ENCODE assay signal across 15 cellular contexts in genomic region chr4:145217339-145217738, GRCh38. TPM values are rescaled to one million over a fixed set of nuclear protein-coding genes. Genes with fewer than 3 reads are reported as not detected.
DNase-seq lines count a peak whose midpoint lies in the region; ATAC-seq and TF ChIP-seq lines count a peak whose summit lies in the region.
"Had no signal": no experiment of that assay in that cellular context is flagged by ENCODE, and none has a peak within 500 bp of the region (broad histone marks: within the 10 kb centered on the region; RNA-seq: fewer than 3 reads in every experiment).

No MANE protein-coding gene starts in this region.

- H3K4me2 ChIP-seq in BLaER1 (peak overlapping the region; percentile 54), HCT116 (ENCODE audit: low read length) (no peak overlapping the region)

- no peak overlapping the region for H3K4me3 Mint-ChIP-seq in activated CD8-positive, alpha-beta T cell treated with anti-CD3 and anti-CD28 coated beads for 36 hours
- H3K4me3 Mint-ChIP-seq: CD14-positive monocyte had no signal

- H3K9me2 ChIP-seq in HCT116 (ENCODE audit: insufficient read depth) = no peaks in the 10 kb centered on the region

- TF ChIP-seq CTCF in HCT116 (IDR thresholded peaks at IDR 0.05 in 2 of 3, conservative IDR thresholded peaks at IDR 0.05 in 1 of 3; ENCODE audit: borderline replicate concordance in 1 of 3, insufficient read depth in 1 of 3, low read depth in 2 of 3, low read length in 2 of 3) = no peak
- TF ChIP-seq CTCF in fibroblast of the aortic adventitia (IDR thresholded peaks at IDR 0.05; ENCODE audit: insufficient read depth, low read length) = no peak
- TF ChIP-seq CTCF in activated CD8-positive, alpha-beta T cell treated with anti-CD3 and anti-CD28 coated beads for 36 hours (IDR thresholded peaks at IDR 0.05) = no peak

- H2AFZ ChIP-seq in HCT116 (ENCODE audit: low read depth, low read length, poor library complexity, severe bottlenecking) = peak overlapping the region; percentile 18

- no peak overlapping the region for H3K27ac ChIP-seq in BLaER1
- H3K27ac ChIP-seq in HCT116 (ENCODE audit: low read depth, low read length) = no peak overlapping the region
- H3K27ac ChIP-seq in SK-N-MC = 0 out of 2 replicates have a peak overlapping the region, but pooled peaks have one; percentile 16
- H3K27ac ChIP-seq: Peyer's patch had no signal

- TF ChIP-seq RAD21 in HCT116 (IDR thresholded peaks at IDR 0.05; ENCODE audit: low read depth) = no peak

- H3K27ac Mint-ChIP-seq in activated CD8-positive, alpha-beta T cell treated with anti-CD3 and anti-CD28 coated beads for 36 hours = no peak overlapping the region

- CTCF ChIA-PET in HCT116 (lab: Charles Lee) = interaction anchor here (0.9 to 3.8 kb wide), 7 partner anchors 16 to 402 kb away, joined by 4 to 54 read pairs (median 8); partner anchors contain the start of gene MMAA
- CTCF ChIA-PET in activated CD8-positive, alpha-beta T cell treated with anti-CD3 and anti-CD28 coated beads for 36 hours (lab: Charles Lee) = interaction anchor here (0.6 to 3.3 kb wide), 9 partner anchors 10 to 949 kb away, joined by 3 to 23 read pairs (median 5); no protein-coding TSS in a partner anchor

- no peaks in the 10 kb centered on the region for H3K4me1 Mint-ChIP-seq in activated CD8-positive, alpha-beta T cell treated with anti-CD3 and anti-CD28 coated beads for 36 hours (ENCODE audit: low read depth)

- peaks cover 4% of the 10 kb centered on the region; the same call in 1 of the 2 replicates for H3K9me3 ChIP-seq in BLaER1
- H3K9me3 ChIP-seq in HCT116 (ENCODE audit: control insufficient read depth in 1 of 2, insufficient read depth in 1 of 2, low read depth in 1 of 2, low read length in 2 of 2) = no peaks in the 10 kb centered on the region
- H3K9me3 ChIP-seq in SK-N-MC (ENCODE audit: low read depth, low read length) = no peaks in the 10 kb centered on the region
- H3K9me3 ChIP-seq: Caco-2, Peyer's patch had no signal

- peaks cover 4% of the 10 kb centered on the region for H3K27me3 Mint-ChIP-seq in activated CD8-positive, alpha-beta T cell treated with anti-CD3 and anti-CD28 coated beads for 36 hours

- H3K36me3 ChIP-seq in BLaER1 (no peaks in the 10 kb centered on the region), HCT116 (ENCODE audit: control insufficient read depth in 1 of 2, insufficient read depth in 2 of 2, low read length in 2 of 2) (no peaks in the 10 kb centered on the region), SK-N-MC (ENCODE audit: insufficient read depth, low read length) (no peaks in the 10 kb centered on the region)
- H3K36me3 ChIP-seq: Peyer's patch had no signal

- no peaks in the 10 kb centered on the region for H3K36me3 Mint-ChIP-seq in activated CD8-positive, alpha-beta T cell treated with anti-CD3 and anti-CD28 coated beads for 36 hours (ENCODE audit: low read depth)
- H3K36me3 Mint-ChIP-seq: CD14-positive monocyte had no signal

- H3K4me1 ChIP-seq in BLaER1 (peaks cover 19% of the 10 kb centered on the region), HCT116 (ENCODE audit: control insufficient read depth in 1 of 2, insufficient read depth in 2 of 2, low read length in 2 of 2) (no peaks in the 10 kb centered on the region)
- H3K4me1 ChIP-seq: Caco-2, Peyer's patch had no signal

- no peak for DNase-seq in HCT116 (ENCODE audit: low read depth, low spot score)
- no peak for DNase-seq in SK-N-MC (ENCODE audit: low read depth, low spot score)
- peak; percentile 32 for DNase-seq in fibroblast of the aortic adventitia (ENCODE audit: low read depth)
- no peak for DNase-seq in GOT3 (lab: John Stamatoyannopoulos, UW)
- no peak for DNase-seq in activated CD8-positive, alpha-beta T cell treated with anti-CD3 and anti-CD28 coated beads for 36 hours
- DNase-seq: Caco-2, NCI-H1092, NCI-H187, NCI-H748 treated with DMSO at 0.1 percent for 48 hours, Peyer's patch, SHP77 treated with DMSO at 0.1 percent for 48 hours had no signal

- no peak overlapping the region for H3K9ac ChIP-seq in BLaER1
- no peak overlapping the region for H3K9ac ChIP-seq in HCT116 (ENCODE audit: low read length)
- H3K9ac ChIP-seq in SK-N-MC (ENCODE audit: insufficient read length) = no peak overlapping the region

- no peak for TF ChIP-seq POLR2A in HCT116 (IDR thresholded peaks at IDR 0.05; ENCODE audit: borderline replicate concordance, extremely low read depth, insufficient read depth, insufficient read length)

- BruUV-seq in HCT116 (replicated peaks; lab: Mats Ljungman, UMichigan) = no TSS peak

- no peaks in the 10 kb centered on the region for H3K9me3 Mint-ChIP-seq in activated CD8-positive, alpha-beta T cell treated with anti-CD3 and anti-CD28 coated beads for 36 hours

- no peak overlapping the region for H3K4me3 ChIP-seq in BLaER1
- no peak overlapping the region for H3K4me3 ChIP-seq in HCT116 (replicated peaks in 1 of 2; ENCODE audit: low read depth in 1 of 2, low read length in 2 of 2)
- no peak overlapping the region for H3K4me3 ChIP-seq in SK-N-MC
- no peak overlapping the region for H3K4me3 ChIP-seq in fibroblast of the aortic adventitia (ENCODE audit: low read depth, low read length)
- H3K4me3 ChIP-seq: Peyer's patch had no signal

- RAD21 ChIA-PET in HCT116 (lab: Charles Lee; ENCODE audit: low non-redundant PET in 1 of 2, low total read pairs in 2 of 2, uncharacterized antibody in 2 of 2, unreplicated experiment in 2 of 2) = interaction anchor here in 1 of 2 experiments (1.3 kb wide), 1 partner anchor 400 kb away, joined by 7 read pairs; no protein-coding TSS in a partner anchor

- H3K27me3 ChIP-seq in BLaER1 (no peaks in the 10 kb centered on the region), HCT116 (ENCODE audit: insufficient read depth, low read length) (no peaks in the 10 kb centered on the region)
- H3K27me3 ChIP-seq: Peyer's patch had no signal

- no peaks in the 10 kb centered on the region for H3K79me2 ChIP-seq in HCT116 (ENCODE audit: insufficient read depth, low read length)

- ATAC-seq in HCT116 = no peak
- ATAC-seq in GM19023 (IDR thresholded peaks at IDR 0.05; ENCODE audit: unreplicated experiment) = no peak
- ATAC-seq in activated CD8-positive, alpha-beta T cell treated with anti-CD3 and anti-CD28 coated beads for 36 hours = no peak
- no peak for ATAC-seq in GM19351 (IDR thresholded peaks at IDR 0.05; ENCODE audit: unreplicated experiment)

- POLR2A ChIA-PET in HCT116 (lab: Charles Lee) = no interaction called here
- POLR2A ChIA-PET in activated CD8-positive, alpha-beta T cell treated with anti-CD3 and anti-CD28 coated beads for 36 hours (lab: Charles Lee) = no interaction called here

- intact Hi-C loops in HCT116 (cut with micrococcal nuclease) = loop anchor here (10.0 kb wide), 1 partner anchor 1117 kb away; no protein-coding TSS in a partner anchor
- intact Hi-C loops in activated CD8-positive, alpha-beta T cell treated with anti-CD3 and anti-CD28 coated beads for 36 hours (cut with micrococcal nuclease) = no loop called here

- no peaks in the 10 kb centered on the region for H4K20me1 ChIP-seq in BLaER1
- no peaks in the 10 kb centered on the region for H4K20me1 ChIP-seq in HCT116 (ENCODE audit: insufficient read depth)

TF ChIP-seq in HCT116, 20 proteins besides CTCF, POLR2A, EP300 and RAD21:
- no peak for TF ChIP-seq ATF3 (IDR thresholded peaks at IDR 0.05)
- TF ChIP-seq YY1 (IDR thresholded peaks at IDR 0.05; ENCODE audit: extremely low read depth, insufficient replicate concordance, low read depth, low read length) = no peak
- TF ChIP-seq EZH2phosphoT487 (IDR thresholded peaks at IDR 0.05; ENCODE audit: borderline replicate concordance) = no peak
- no peak for TF ChIP-seq ZFX (IDR thresholded peaks at IDR 0.05)
- TF ChIP-seq SRF (IDR thresholded peaks at IDR 0.05; ENCODE audit: low read depth) = no peak
- no peak for TF ChIP-seq ZNF274 (IDR thresholded peaks at IDR 0.05; ENCODE audit: low read depth, low read length)
- TF ChIP-seq CEBPB (IDR thresholded peaks at IDR 0.05; ENCODE audit: low read depth) = no peak
- TF ChIP-seq ZBTB33 (IDR thresholded peaks at IDR 0.05; ENCODE audit: extremely low read depth, insufficient replicate concordance, low read length) = no peak

RNA-seq across cellular contexts. Expression of gene OTUD4, which starts 37.0 kb away (rescaled TPM):
- total RNA-seq in HCT116 (2021; ENCODE audit: unreplicated experiment) = 37.2 TPM
- 9.7 and 10.9 TPM in 2 replicates for polyA plus RNA-seq in HCT116 (2012)
- total RNA-seq in fibroblast of the aortic adventitia (ENCODE audit: low replicate concordance) = 36.1 and 45.1 TPM in 2 replicates
- total RNA-seq in activated CD8-positive, alpha-beta T cell treated with anti-CD3 and anti-CD28 coated beads for 36 hours = 10 to 100 TPM; 41.4 to 49.6 TPM
